ENCODE assay signal across 1 cellular context in the genomic region with DNA sequence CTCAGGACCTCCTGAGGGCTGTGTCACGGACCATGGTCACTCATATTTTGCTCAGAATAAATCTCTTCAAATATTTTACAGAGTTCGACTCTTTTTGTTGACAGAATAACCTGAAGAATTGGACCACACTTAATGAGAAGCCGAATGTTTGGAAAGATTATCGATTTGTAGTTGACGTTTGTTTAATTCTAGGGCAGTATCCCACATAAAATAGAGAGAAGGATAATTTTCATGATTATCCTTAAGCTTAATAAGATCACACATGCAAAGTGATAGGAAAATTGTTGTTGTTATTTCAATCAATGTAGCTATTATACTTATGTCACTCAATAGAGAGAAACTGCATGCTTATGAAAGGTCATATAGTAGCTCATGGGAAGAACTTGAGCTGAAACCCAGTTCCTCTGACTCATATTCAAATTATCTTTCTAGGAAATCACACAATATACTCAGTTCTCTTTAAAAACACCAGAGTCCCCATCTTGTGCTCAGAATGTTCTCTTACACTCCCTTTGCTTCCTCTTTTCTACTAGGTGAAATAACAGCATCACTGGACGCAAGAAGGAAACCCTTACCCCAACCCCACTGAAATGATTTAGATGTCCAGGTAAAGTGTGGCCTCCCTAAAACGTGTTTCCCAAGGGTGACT.
TF ChIP-seq lines count a peak whose summit lies in the region.

No MANE protein-coding gene starts in this region.

TF ChIP-seq in GM23338, 12 proteins besides CTCF, POLR2A, EP300 and RAD21 (continued from another document):
- TF ChIP-seq, protein P1, sequence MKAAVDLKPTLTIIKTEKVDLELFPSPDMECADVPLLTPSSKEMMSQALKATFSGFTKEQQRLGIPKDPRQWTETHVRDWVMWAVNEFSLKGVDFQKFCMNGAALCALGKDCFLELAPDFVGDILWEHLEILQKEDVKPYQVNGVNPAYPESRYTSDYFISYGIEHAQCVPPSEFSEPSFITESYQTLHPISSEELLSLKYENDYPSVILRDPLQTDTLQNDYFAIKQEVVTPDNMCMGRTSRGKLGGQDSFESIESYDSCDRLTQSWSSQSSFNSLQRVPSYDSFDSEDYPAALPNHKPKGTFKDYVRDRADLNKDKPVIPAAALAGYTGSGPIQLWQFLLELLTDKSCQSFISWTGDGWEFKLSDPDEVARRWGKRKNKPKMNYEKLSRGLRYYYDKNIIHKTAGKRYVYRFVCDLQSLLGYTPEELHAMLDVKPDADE (IDR thresholded peaks at IDR 0.05) = no peak
- TF ChIP-seq EZH2phosphoT487 (IDR thresholded peaks at IDR 0.05; ENCODE audit: unreplicated experiment) (no peak), EZH2 (IDR thresholded peaks at IDR 0.05; ENCODE audit: low read depth, unreplicated experiment) (no peak), ZNF331 (CRISPR knock-in tag; IDR thresholded peaks at IDR 0.05; ENCODE audit: low read depth) (no peak)
TF ChIP-seq in GM23338: peak in this region for 0.
